Comparison of ENCODE assay signal across 28 cellular contexts in the genomic region with DNA sequence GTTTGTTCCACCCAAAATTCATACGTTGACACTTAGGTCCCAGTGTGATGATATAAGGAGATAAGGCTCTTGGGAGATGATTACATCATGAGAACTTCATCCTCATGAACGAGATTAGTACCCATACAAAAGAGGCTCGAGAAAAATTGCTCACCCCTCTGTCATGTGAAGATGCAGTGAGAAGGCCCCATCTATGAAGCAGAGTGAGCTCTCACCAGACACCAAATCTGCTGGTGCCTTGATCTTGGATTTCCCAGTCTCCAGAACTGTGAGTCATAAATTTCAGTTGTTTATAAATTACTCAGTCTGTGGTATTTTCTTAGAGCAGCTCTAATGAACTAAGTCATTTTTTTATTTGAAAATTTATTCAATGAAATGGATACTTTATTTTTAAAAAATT. TPM values are rescaled to one million over a fixed set of nuclear protein-coding genes. Genes with fewer than 3 reads are reported as not detected.
DNase-seq lines count a peak whose midpoint lies in the region; ATAC-seq, FAIRE-seq and TF ChIP-seq lines count a peak whose summit lies in the region.
"Had no signal": no experiment of that assay in that cellular context is flagged by ENCODE, and none has a peak within 500 bp of the region (broad histone marks: within the 10 kb centered on the region; RNA-seq: fewer than 3 reads in every experiment).

No MANE protein-coding gene starts in this region.

- H2BK12ac ChIP-seq in H9 (ENCODE audit: insufficient read length, low read depth, low read length) = no peak overlapping the region

- H3K4me2 ChIP-seq in fibroblast of lung (ENCODE audit: extremely low read depth, insufficient read depth, low read length) = no peak overlapping the region
- H3K4me2 ChIP-seq in H9 (ENCODE audit: insufficient read depth, insufficient read length, low read length) = no peak overlapping the region
- H3K4me2 ChIP-seq: A549 had no signal

- no peaks in the 10 kb centered on the region for H3K4me1 Mint-ChIP-seq in H9

- H3T11ph ChIP-seq in H9 (ENCODE audit: low read length) = no peak overlapping the region

- intact Hi-C loops in Right ventricle myocardium superior (cut with DNase I) = no loop called here

- H3K27me3 ChIP-seq in SJSA1 (replicated peaks) (no peaks in the 10 kb centered on the region), fibroblast of lung (ENCODE audit: control insufficient read depth, insufficient read depth, low read length) (no peaks in the 10 kb centered on the region), H9 (ENCODE audit: insufficient read depth, low read length) (no peaks in the 10 kb centered on the region)
- H3K27me3 ChIP-seq: BE2C, right lobe of liver had no signal

- H3K27ac ChIP-seq in SJSA1 (peak overlapping the region; percentile 16; the same call in 1 of the 2 replicates), fibroblast of lung (ENCODE audit: insufficient read depth, low read length) (no peak overlapping the region), H9 (ENCODE audit: insufficient read length, low read depth, low read length) (no peak overlapping the region)
- H3K27ac ChIP-seq: A549, parathyroid adenoma, right lobe of liver had no signal

- peaks cover 38% of the 10 kb centered on the region for H3K4me1 ChIP-seq in SJSA1 (replicated peaks)
- H3K4me1 ChIP-seq in fibroblast of lung (ENCODE audit: control insufficient read depth, extremely low read depth, insufficient read depth, low read length) = peaks cover 4% of the 10 kb centered on the region
- no peaks in the 10 kb centered on the region for H3K4me1 ChIP-seq in H9 (ENCODE audit: insufficient read depth, low read length)
- H3K4me1 ChIP-seq: BE2C, parathyroid adenoma had no signal

- H3K9me3 ChIP-seq in SJSA1 (replicated peaks) (peaks cover 3% of the 10 kb centered on the region; the same call in 1 of the 2 replicates), fibroblast of lung (ENCODE audit: control insufficient read depth, insufficient read depth, low read depth, low read length) (no peaks in the 10 kb centered on the region), H9 (ENCODE audit: control insufficient read depth, low read depth, low read length) (no peaks in the 10 kb centered on the region)
- H3K9me3 ChIP-seq: A549, BE2C, right lobe of liver had no signal

- H3K9ac ChIP-seq in fibroblast of lung (ENCODE audit: insufficient read depth, low read length) (no peak overlapping the region), H9 (ENCODE audit: extremely low read depth, insufficient read length, low read length) (no peak overlapping the region)
- H3K9ac ChIP-seq: parathyroid adenoma had no signal

- no peak overlapping the region for H3K23ac ChIP-seq in H9 (ENCODE audit: insufficient read length, low read depth, low read length)

- no peak overlapping the region for H3K4me3 ChIP-seq in SJSA1
- no peak overlapping the region for H3K4me3 ChIP-seq in fibroblast of lung (replicated peaks in 1 of 4; ENCODE audit: control extremely low read depth in 1 of 4, insufficient read depth in 1 of 4, low read depth in 3 of 4, low read length in 4 of 4)
- H3K4me3 ChIP-seq: A549, right lobe of liver had no signal

- WGBS in H9 (ENCODE audit: extremely low coverage, insufficient read length, low lambda C conversion rate) = no CpG with 5 or more reads among the region's 3 CpGs

- no peak overlapping the region for H3K27ac Mint-ChIP-seq in H9
- H3K27ac Mint-ChIP-seq: naive thymus-derived CD4-positive, alpha-beta T cell had no signal

- H3K4me3 Mint-ChIP-seq in H9 = no peak overlapping the region
- H3K4me3 Mint-ChIP-seq: naive thymus-derived CD4-positive, alpha-beta T cell had no signal

- no peak overlapping the region for H4K5ac ChIP-seq in H9 (ENCODE audit: insufficient read length, low read depth, low read length)

- no peak overlapping the region for H3K14ac ChIP-seq in H9 (ENCODE audit: insufficient read depth, low read length)

- H4K20me1 ChIP-seq in fibroblast of lung (ENCODE audit: control insufficient read depth, extremely low read depth, insufficient read depth, low read length) (no peaks in the 10 kb centered on the region), H9 (ENCODE audit: control insufficient read depth, insufficient read depth, insufficient read length) (no peaks in the 10 kb centered on the region)

- no peak for ATAC-seq in Right ventricle myocardium superior (ENCODE audit: poor library complexity)
- ATAC-seq: A549, esophagus mucosa had no signal

- H3K56ac ChIP-seq in H9 (ENCODE audit: insufficient read length, low read depth, low read length) = no peak overlapping the region

- no peak overlapping the region for H4K8ac ChIP-seq in H9 (replicated peaks; ENCODE audit: insufficient read length, low read depth, low read length)

- no peaks in the 10 kb centered on the region for H3K79me1 ChIP-seq in H9 (ENCODE audit: insufficient read depth, low read depth, low read length, poor library complexity, severe bottlenecking)

- H3K36me3 ChIP-seq in SJSA1 (no peaks in the 10 kb centered on the region), fibroblast of lung (ENCODE audit: control insufficient read depth, insufficient read depth, low read length) (no peaks in the 10 kb centered on the region)
- H3K36me3 ChIP-seq: BE2C, right lobe of liver had no signal

- no peaks in the 10 kb centered on the region; a peak in 1 of 5 replicates for H3K9me3 Mint-ChIP-seq in H9

- H3K36me3 Mint-ChIP-seq in H9 (ENCODE audit: insufficient read depth in 1 of 3, low read depth in 3 of 3) = no peaks in the 10 kb centered on the region; a peak in 1 of 7 replicates
- H3K36me3 Mint-ChIP-seq: naive thymus-derived CD4-positive, alpha-beta T cell had no signal

- no peaks in the 10 kb centered on the region for H3K23me2 ChIP-seq in H9 (ENCODE audit: insufficient read length, low read depth, low read length, poor library complexity, severe bottlenecking)

- TF ChIP-seq CTCF in fibroblast of lung (conservative IDR thresholded peaks at IDR 0.05 in 1 of 2, IDR thresholded peaks at IDR 0.05 in 1 of 2; ENCODE audit: low read depth in 1 of 2, low read length in 2 of 2) = no peak
- no peak for TF ChIP-seq CTCF in H9 (conservative IDR thresholded peaks at IDR 0.05)

- H3K4ac ChIP-seq in H9 (ENCODE audit: low read depth, low read length) = no peak overlapping the region

- no peak for FAIRE-seq in H54 (lab: Jason Lieb, UNC)
- FAIRE-seq: A549, D721Med, GM18507 had no signal

- no peak overlapping the region for H2BK15ac ChIP-seq in H9 (ENCODE audit: low read depth, low read length)

- H2AFZ ChIP-seq in fibroblast of lung (ENCODE audit: low read length) = no peak overlapping the region
- no peak overlapping the region for H2AFZ ChIP-seq in H9 (ENCODE audit: low read length)
- H2AFZ ChIP-seq: parathyroid adenoma had no signal

- H2BK120ac ChIP-seq in H9 (ENCODE audit: low read depth, low read length, poor library complexity, severe bottlenecking) = no peak overlapping the region

- H2BK5ac ChIP-seq in H9 (ENCODE audit: insufficient read length, low read length) = no peak overlapping the region

- H3K79me2 ChIP-seq in fibroblast of lung (ENCODE audit: control insufficient read depth, insufficient read depth, low read length) (no peaks in the 10 kb centered on the region), H9 (ENCODE audit: insufficient read depth, low read length) (no peaks in the 10 kb centered on the region)
- H3K79me2 ChIP-seq: parathyroid adenoma had no signal

- no peak overlapping the region for H4K91ac ChIP-seq in H9 (ENCODE audit: insufficient read length, low read depth, low read length)

- H2BK20ac ChIP-seq in H9 (ENCODE audit: low read depth, low read length, poor library complexity, severe bottlenecking) = no peak overlapping the region

- no peak overlapping the region for H2AK5ac ChIP-seq in H9 (ENCODE audit: insufficient read length, low read length)

- H3K27me3 Mint-ChIP-seq in H9 (ENCODE audit: low read depth) = no peaks in the 10 kb centered on the region; the same call in none of the 2 replicates

- H3K18ac ChIP-seq in H9 (ENCODE audit: insufficient read length, low read depth, low read length) = no peak overlapping the region

- TF ChIP-seq POLR2A in H54 (IDR thresholded peaks at IDR 0.05; ENCODE audit: low read depth, low read length) = no peak

- peak; percentile 40 for DNase-seq in A172 (ENCODE audit: low spot score)
- peak; percentile 85 for DNase-seq in HCEC 1CT
- DNase-seq in SJSA1 (ENCODE audit: low read depth in 1 of 2, low spot score in 2 of 2) = peak; percentile 47 to 52
- peak; percentile 50 to 60 for DNase-seq in fibroblast of lung (ENCODE audit: low read depth in 2 of 2)
- DNase-seq in H54 (ENCODE audit: insufficient read length, low spot score) = no peak
- no peak for DNase-seq in H9
- no peak for DNase-seq in Right ventricle myocardium superior
- no peak for DNase-seq in globus pallidus (ENCODE audit: low spot score)
- DNase-seq: activated CD4-positive, alpha-beta T cell treated with anti-CD3 and anti-CD28 coated beads for 1 hour; activated naive CD4-positive, alpha-beta T cell treated with anti-CD3 and anti-CD28 coated beads, Interleukin-2, amount 50 U/mL, for 16 hours; activated T-cell treated with anti-CD3 and anti-CD28 coated beads, Interleukin-2, amount 50 U/mL, for 48 hours; aorta; BE2C; cerebellar nuclear complex; effector CD8-positive, alpha-beta T cell; Karpas-422; naive thymus-derived CD4-positive, alpha-beta T cell; NCI-H1092; NCI-H2029; NCI-H345; right lobe of liver; SHP77 treated with DMSO at 0.1 percent for 48 hours; substantia nigra had no signal

RNA-seq across cellular contexts. Expression of a gene that starts 42.6 kb away (rescaled TPM):
- total RNA-seq in A172 (2014; rRNA removed; shearing (Covaris generic)) = 26.7 and 34.1 TPM in 2 replicates
- total RNA-seq in SJSA1 (2014; rRNA removed; shearing (Covaris generic)) = 37.9 and 43.3 TPM in 2 replicates
- total RNA-seq in fibroblast of lung = 47.5 and 65.7 TPM in 2 replicates
- 31.3 and 40.6 TPM in 2 replicates for polyA plus RNA-seq in fibroblast of lung
- polyA plus RNA-seq in fibroblast of lung (2012) = 21.7 and 25.8 TPM in 2 replicates
- polyA minus RNA-seq in fibroblast of lung (ENCODE audit: low replicate concordance) = 5.2 and 20.1 TPM in 2 replicates
- total RNA-seq in H9 (2021) = 35.1 and 36.3 TPM in 2 replicates
- total RNA-seq in Right ventricle myocardium superior = 46.0 TPM

Comparison
In these comparisons a context has a peak if more than half of its experiments do, and no peak if none do; other contexts are left out.
1. DNase-seq: peak in A172 (single experiment), HCEC 1CT (single experiment), SJSA1 (2 of 2) and fibroblast of lung (2 of 2); none in H54 (single experiment), H9 (single experiment), Right ventricle myocardium superior (single experiment) and globus pallidus (single experiment).